Comparison of ENCODE assay signal across 8 cellular contexts in the genomic region with DNA sequence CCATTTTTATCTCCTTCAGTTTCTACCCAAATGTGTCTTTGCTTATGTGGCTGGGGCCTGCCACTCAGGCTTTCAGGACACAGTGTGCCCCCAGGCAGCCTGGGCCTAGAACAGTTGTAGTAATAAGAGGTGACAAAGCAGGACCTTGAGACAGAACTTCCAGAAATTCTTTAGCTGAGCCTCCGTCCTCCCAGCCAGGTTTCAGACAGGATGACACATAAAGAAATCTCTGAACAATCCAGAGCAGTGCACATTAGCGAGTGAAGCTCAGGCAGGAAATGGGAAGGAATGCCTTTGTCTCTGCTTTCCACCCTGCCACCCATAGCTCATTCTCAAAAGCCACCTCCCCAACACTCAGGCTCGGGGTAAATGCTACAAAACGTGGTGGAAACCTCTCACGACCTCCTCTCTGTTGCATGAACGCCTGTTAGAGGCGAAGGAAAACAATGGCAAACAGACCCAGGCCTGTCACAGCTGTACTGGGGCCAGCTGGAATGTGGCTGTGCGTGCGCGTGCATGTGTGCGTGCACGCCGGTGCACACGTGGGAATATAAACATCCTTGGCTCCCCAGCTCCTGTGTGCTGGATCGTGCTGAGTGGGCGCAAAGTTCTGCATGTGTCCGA.
A peak's percentile ranks its signal among the peaks of the same experiment; 100 is the strongest.
DNase-seq lines count a peak whose midpoint lies in the region; ATAC-seq lines count a peak whose summit lies in the region.

No MANE protein-coding gene starts in this region.

- H3K4me3 Mint-ChIP-seq in effector memory CD8-positive, alpha-beta T cell, result peak overlapping the region; percentile 63 to 74

- peak overlapping the region; percentile 78 to 83 for H3K27ac Mint-ChIP-seq in effector memory CD8-positive, alpha-beta T cell

- no peaks in the 10 kb centered on the region for H3K9me3 Mint-ChIP-seq in effector memory CD8-positive, alpha-beta T cell

- DNase-seq in effector memory CD8-positive, alpha-beta T cell, result no peak
- DNase-seq in renal cortical epithelial cell (ENCODE audit: low read depth), result peak; percentile 83
- no peak for DNase-seq in NCI-H1092 treated with DMSO at 0.1 percent for 48 hours (lab: John Stamatoyannopoulos, UW)
- DNase-seq in NCI-H69 (lab: John Stamatoyannopoulos, UW), result no peak

- peaks cover 18 to 31% of the 10 kb centered on the region in 2 donors for H3K4me1 Mint-ChIP-seq in effector memory CD8-positive, alpha-beta T cell (ENCODE audit: low read depth in 2 of 2)

- H3K27me3 Mint-ChIP-seq in effector memory CD8-positive, alpha-beta T cell, result no peaks in the 10 kb centered on the region

- ATAC-seq in GM18517 (IDR thresholded peaks at IDR 0.05; ENCODE audit: unreplicated experiment) (peak; percentile 4), HG03571 (IDR thresholded peaks at IDR 0.05; ENCODE audit: unreplicated experiment) (peak; percentile 7), GM19351 (IDR thresholded peaks at IDR 0.05; ENCODE audit: unreplicated experiment) (no peak), GM18870 (IDR thresholded peaks at IDR 0.05; ENCODE audit: unreplicated experiment) (no peak)
- no peak for ATAC-seq in effector memory CD8-positive, alpha-beta T cell (replicated peaks)

- peaks cover 5% of the 10 kb centered on the region for H3K36me3 Mint-ChIP-seq in effector memory CD8-positive, alpha-beta T cell (ENCODE audit: insufficient read depth)

Comparison
In these comparisons a context has a peak if more than half of its experiments do, and no peak if none do; other contexts are left out.
1. ATAC-seq: peak in GM18517 (single experiment) and HG03571 (single experiment); none in effector memory CD8-positive, alpha-beta T cell (single experiment), GM19351 (single experiment) and GM18870 (single experiment).